Comparison of ENCODE assay signal across 1 cellular context in the genomic region with DNA sequence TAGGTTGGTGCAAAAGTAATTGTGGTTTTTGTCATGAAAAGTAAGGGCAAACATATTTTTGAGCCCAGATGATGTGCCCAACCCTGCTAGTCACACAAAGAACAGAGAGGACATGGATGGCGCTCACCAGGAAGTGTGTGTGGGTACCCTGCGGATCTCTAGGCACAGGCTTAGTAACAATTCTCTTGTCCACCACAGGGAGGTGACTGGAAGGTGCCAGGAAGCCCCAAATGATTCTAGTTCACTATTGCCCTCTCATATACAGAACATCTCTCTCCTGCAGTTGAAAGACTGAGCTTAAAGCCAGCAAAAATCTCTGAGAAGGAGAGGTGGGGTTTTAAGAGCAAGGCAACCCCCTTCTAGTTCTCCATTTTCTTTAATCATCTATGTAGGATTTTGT.
TF ChIP-seq lines count a peak whose summit lies in the region.

No MANE protein-coding gene starts in this region.

TF ChIP-seq in K562, 482 proteins besides CTCF, POLR2A, EP300 and RAD21 (continued from another document):
- TF ChIP-seq, protein P1, sequence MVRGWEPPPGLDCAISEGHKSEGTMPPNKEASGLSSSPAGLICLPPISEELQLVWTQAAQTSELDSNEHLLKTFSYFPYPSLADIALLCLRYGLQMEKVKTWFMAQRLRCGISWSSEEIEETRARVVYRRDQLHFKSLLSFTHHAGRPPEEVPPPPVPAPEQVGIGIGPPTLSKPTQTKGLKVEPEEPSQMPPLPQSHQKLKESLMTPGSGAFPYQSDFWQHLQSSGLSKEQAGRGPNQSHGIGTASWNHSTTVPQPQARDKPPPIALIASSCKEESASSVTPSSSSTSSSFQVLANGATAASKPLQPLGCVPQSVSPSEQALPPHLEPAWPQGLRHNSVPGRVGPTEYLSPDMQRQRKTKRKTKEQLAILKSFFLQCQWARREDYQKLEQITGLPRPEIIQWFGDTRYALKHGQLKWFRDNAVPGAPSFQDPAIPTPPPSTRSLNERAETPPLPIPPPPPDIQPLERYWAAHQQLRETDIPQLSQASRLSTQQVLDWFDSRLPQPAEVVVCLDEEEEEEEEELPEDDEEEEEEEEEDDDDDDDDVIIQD (CRISPR knock-in tag; IDR thresholded peaks at IDR 0.05): no peak
- TF ChIP-seq SREBF1 (IDR thresholded peaks at IDR 0.05; ENCODE audit: borderline replicate concordance, low read depth, low read length): no peak
- TF ChIP-seq PKNOX1 (IDR thresholded peaks at IDR 0.05): no peak
- TF ChIP-seq POLR2AphosphoS2 (IDR thresholded peaks at IDR 0.05; ENCODE audit: low read length): no peak
- TF ChIP-seq, protein P2, sequence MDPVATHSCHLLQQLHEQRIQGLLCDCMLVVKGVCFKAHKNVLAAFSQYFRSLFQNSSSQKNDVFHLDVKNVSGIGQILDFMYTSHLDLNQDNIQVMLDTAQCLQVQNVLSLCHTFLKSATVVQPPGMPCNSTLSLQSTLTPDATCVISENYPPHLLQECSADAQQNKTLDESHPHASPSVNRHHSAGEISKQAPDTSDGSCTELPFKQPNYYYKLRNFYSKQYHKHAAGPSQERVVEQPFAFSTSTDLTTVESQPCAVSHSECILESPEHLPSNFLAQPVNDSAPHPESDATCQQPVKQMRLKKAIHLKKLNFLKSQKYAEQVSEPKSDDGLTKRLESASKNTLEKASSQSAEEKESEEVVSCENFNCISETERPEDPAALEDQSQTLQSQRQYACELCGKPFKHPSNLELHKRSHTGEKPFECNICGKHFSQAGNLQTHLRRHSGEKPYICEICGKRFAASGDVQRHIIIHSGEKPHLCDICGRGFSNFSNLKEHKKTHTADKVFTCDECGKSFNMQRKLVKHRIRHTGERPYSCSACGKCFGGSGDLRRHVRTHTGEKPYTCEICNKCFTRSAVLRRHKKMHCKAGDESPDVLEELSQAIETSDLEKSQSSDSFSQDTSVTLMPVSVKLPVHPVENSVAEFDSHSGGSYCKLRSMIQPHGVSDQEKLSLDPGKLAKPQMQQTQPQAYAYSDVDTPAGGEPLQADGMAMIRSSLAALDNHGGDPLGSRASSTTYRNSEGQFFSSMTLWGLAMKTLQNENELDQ (CRISPR knock-in tag; IDR thresholded peaks at IDR 0.05; ENCODE audit: borderline replicate concordance): no peak
- no peak for TF ChIP-seq ZKSCAN1 (IDR thresholded peaks at IDR 0.05; ENCODE audit: low read depth, low read length)
- TF ChIP-seq ZNF174 (CRISPR knock-in tag; IDR thresholded peaks at IDR 0.05): no peak
- TF ChIP-seq RBBP5 (IDR thresholded peaks at IDR 0.05; ENCODE audit: borderline replicate concordance, insufficient read depth, low read length, poor library complexity, severe bottlenecking): no peak
